ENCODE assay signal across 9 cellular contexts in the genomic region with DNA sequence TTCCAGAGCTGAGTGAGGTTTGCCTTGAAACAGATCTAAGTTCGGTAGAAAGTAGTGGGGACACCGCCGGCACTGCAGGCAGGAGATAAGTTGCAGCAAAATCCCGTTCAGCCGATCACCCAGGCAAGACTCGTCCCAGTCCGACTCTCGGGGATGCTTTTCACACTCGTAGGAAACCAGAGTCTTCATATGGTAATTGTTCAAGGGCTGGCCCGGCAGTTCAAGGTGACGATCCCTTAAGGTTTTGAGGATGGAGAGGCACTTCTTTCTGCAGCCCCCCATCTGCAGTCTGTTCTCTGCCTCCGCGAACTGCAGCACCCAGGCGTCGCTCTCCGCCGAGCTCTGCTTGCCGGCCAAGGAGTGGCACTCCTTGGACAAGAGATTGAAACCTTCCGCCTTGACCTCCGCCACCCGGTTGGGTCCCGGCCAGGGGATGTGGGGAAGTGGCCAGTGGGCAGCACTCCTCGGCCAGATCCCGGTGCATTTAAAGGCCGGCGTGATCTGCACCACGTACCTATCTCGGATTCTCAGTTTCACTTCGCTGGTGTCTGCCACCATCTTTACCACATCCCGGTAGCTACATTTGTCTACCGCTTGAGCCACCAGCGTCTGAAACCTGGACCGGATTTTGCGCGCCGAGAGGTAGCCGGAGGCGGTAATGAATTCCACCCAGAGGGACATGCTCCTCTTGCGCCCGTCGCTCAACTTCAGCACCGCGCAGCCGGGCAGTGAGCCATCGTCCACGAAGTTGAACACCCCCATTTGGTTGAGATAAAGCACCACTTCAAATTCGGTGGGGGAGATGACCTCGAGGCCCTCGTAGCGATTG. TPM values are rescaled to one million over a fixed set of nuclear protein-coding genes. Genes with fewer than 3 reads are reported as not detected.
DNase-seq lines count a peak whose midpoint lies in the region; ATAC-seq and TF ChIP-seq lines count a peak whose summit lies in the region.
"Had no signal": no experiment of that assay in that cellular context is flagged by ENCODE, and none has a peak within 500 bp of the region (broad histone marks: within the 10 kb centered on the region; RNA-seq: fewer than 3 reads in every experiment).

No MANE protein-coding gene starts in this region.

- H3K36me3 Mint-ChIP-seq in activated CD4-positive, alpha-beta T cell treated with anti-CD3 and anti-CD28 coated beads, Interleukin-2, amount 10 ng/mL, durations not matched to agents 7 days and 5 days (ENCODE audit: low read depth), result peaks cover 4% of the 10 kb centered on the region

- CTCF ChIA-PET in activated CD4-positive, alpha-beta T cell treated with anti-CD3 and anti-CD28 coated beads, Interleukin-2, amount 10 ng/mL, durations not matched to agents 7 days and 5 days (lab: Charles Lee), result no interaction called here

- peaks cover 0 to 64% (median 0%) of the 10 kb centered on the region in 9 donors for H3K27me3 ChIP-seq in heart left ventricle
- no peaks in the 10 kb centered on the region for H3K27me3 ChIP-seq in parathyroid adenoma (ENCODE audit: control insufficient read depth, insufficient read depth, low read length)

- ATAC-seq in heart left ventricle, result peak; percentile 15 to 52 (median 37)

- TF ChIP-seq POLR2A in heart left ventricle (IDR thresholded peaks at IDR 0.05), result no peak

- H3K9ac ChIP-seq in parathyroid adenoma, result no peak overlapping the region

- H3K27me3 Mint-ChIP-seq in activated CD4-positive, alpha-beta T cell treated with anti-CD3 and anti-CD28 coated beads, Interleukin-2, amount 10 ng/mL, durations not matched to agents 7 days and 5 days, result peaks cover 85% of the 10 kb centered on the region

- H3K9me3 ChIP-seq in heart left ventricle (no peaks in the 10 kb centered on the region), parathyroid adenoma (ENCODE audit: control insufficient read depth, low read length) (no peaks in the 10 kb centered on the region)

- peak overlapping the region; percentile 51 for H3K27ac Mint-ChIP-seq in activated CD4-positive, alpha-beta T cell treated with anti-CD3 and anti-CD28 coated beads, Interleukin-2, amount 10 ng/mL, durations not matched to agents 7 days and 5 days

- peaks cover 42% of the 10 kb centered on the region for H3K4me1 Mint-ChIP-seq in activated CD4-positive, alpha-beta T cell treated with anti-CD3 and anti-CD28 coated beads, Interleukin-2, amount 10 ng/mL, durations not matched to agents 7 days and 5 days

- H3K4me3 Mint-ChIP-seq in activated CD4-positive, alpha-beta T cell treated with anti-CD3 and anti-CD28 coated beads, Interleukin-2, amount 10 ng/mL, durations not matched to agents 7 days and 5 days, result peak overlapping the region; percentile 70

- intact Hi-C loops in heart left ventricle (cut with DNase I), result loop anchor here in 1 of 10 donors (10.0 kb wide), 1 partner anchor 309 kb away; no protein-coding TSS in a partner anchor

- no peaks in the 10 kb centered on the region for H3K79me2 ChIP-seq in parathyroid adenoma

- no peaks in the 10 kb centered on the region for H3K36me3 ChIP-seq in heart left ventricle
- no peaks in the 10 kb centered on the region for H3K36me3 ChIP-seq in parathyroid adenoma (ENCODE audit: control insufficient read depth, insufficient read depth, low read length)

- H2AFZ ChIP-seq in parathyroid adenoma, result no peak overlapping the region

- POLR2A ChIA-PET in activated CD4-positive, alpha-beta T cell treated with anti-CD3 and anti-CD28 coated beads, Interleukin-2, amount 10 ng/mL, durations not matched to agents 7 days and 5 days (lab: Charles Lee), result no interaction called here

- DNase-seq in activated CD4-positive, alpha-beta T cell treated with anti-CD3 and anti-CD28 coated beads, Interleukin-2, amount 10 ng/mL, durations not matched to agents 7 days and 5 days, result peak; percentile 20
- DNase-seq in activated CD4-positive, alpha-beta T cell treated with anti-CD3 and anti-CD28 coated beads, Interleukin-2, amount 50 U/mL, for 1 hour, result no peak
- DNase-seq in activated CD4-positive, alpha-beta T cell treated with anti-CD3 and anti-CD28 coated beads, Interleukin-2, amount 50 U/mL, for 48 hours, result peak; percentile 2 to 7
- DNase-seq in heart left ventricle (peak; percentile 22 to 66 (median 44)), cortex of kidney (lab: John Stamatoyannopoulos, UW) (no peak), GDM1 (lab: John Stamatoyannopoulos, UW) (no peak)
- DNase-seq in activated effector memory CD4-positive, alpha-beta T cell treated with Interleukin-2 at 50 U/mL for 16 hours, result no peak

- 18 to 31% (median 24%) methylated on average over 48 to 50 of the region's 50 CpGs for WGBS in heart left ventricle, 4 donors

- peaks cover 3% of the 10 kb centered on the region for H3K9me3 Mint-ChIP-seq in activated CD4-positive, alpha-beta T cell treated with anti-CD3 and anti-CD28 coated beads, Interleukin-2, amount 10 ng/mL, durations not matched to agents 7 days and 5 days

- H3K4me1 ChIP-seq in heart left ventricle (peaks cover 0 to 20% (median 0%) of the 10 kb centered on the region in 12 donors), parathyroid adenoma (no peaks in the 10 kb centered on the region)

- H3K4me2 ChIP-seq in parathyroid adenoma (ENCODE audit: low read length), result peak overlapping the region; percentile 25

- peak overlapping the region in 11 of 12 donors; percentile 10 to 70 (median 43) for H3K27ac ChIP-seq in heart left ventricle
- no peak overlapping the region for H3K27ac ChIP-seq in parathyroid adenoma

- no peak for TF ChIP-seq CTCF in heart left ventricle (IDR thresholded peaks at IDR 0.05)
- TF ChIP-seq CTCF in parathyroid adenoma (IDR thresholded peaks at IDR 0.05), result no peak

- H3K4me3 ChIP-seq in heart left ventricle (peak overlapping the region; percentile 32 to 72 (median 56)), parathyroid adenoma (ENCODE audit: low read depth, low read length) (peak overlapping the region; percentile 8)

RNA-seq across cellular contexts. Expression of a gene that starts 1.1 kb away (rescaled TPM):
- not detected for total RNA-seq in activated CD4-positive, alpha-beta T cell treated with anti-CD3 and anti-CD28 coated beads, Interleukin-2, amount 10 ng/mL, durations not matched to agents 7 days and 5 days
- total RNA-seq in heart left ventricle, result under 1 TPM in 8 of 9 donors, not detected in 1; 0.09 to 0.99 (median 0.27) TPM
- polyA plus RNA-seq in heart left ventricle, result under 1 TPM; 0.10 to 0.23 TPM
- total RNA-seq: activated CD8-positive, alpha-beta memory T cell treated with anti-CD3 and anti-CD28 coated beads for 36 hours had no signal

Comparison
In these comparisons a context has a peak if more than half of its experiments do, and no peak if none do; other contexts are left out.
1. DNase-seq: peak in activated CD4-positive, alpha-beta T cell treated with anti-CD3 and anti-CD28 coated beads, Interleukin-2, amount 10 ng/mL, durations not matched to agents 7 days and 5 days (single experiment), activated CD4-positive, alpha-beta T cell treated with anti-CD3 and anti-CD28 coated beads, Interleukin-2, amount 50 U/mL, for 48 hours (2 of 2) and heart left ventricle (5 of 5); none in activated CD4-positive, alpha-beta T cell treated with anti-CD3 and anti-CD28 coated beads, Interleukin-2, amount 50 U/mL, for 1 hour (single experiment), cortex of kidney (single experiment), GDM1 (single experiment) and activated effector memory CD4-positive, alpha-beta T cell treated with Interleukin-2 at 50 U/mL for 16 hours (single experiment).